8 cellular contexts compared by ENCODE assay signal in genomic region chr15:43370310-43370974, GRCh38. TPM values are rescaled to one million over a fixed set of nuclear protein-coding genes. Genes with fewer than 3 reads are reported as not detected.
A peak's percentile ranks its signal among the peaks of the same experiment; 100 is the strongest.
DNase-seq lines count a peak whose midpoint lies in the region; ATAC-seq and TF ChIP-seq lines count a peak whose summit lies in the region.

No MANE protein-coding gene starts in this region.

- H3K4me3 ChIP-seq in HUES64 (ENCODE audit: low read length) (peak overlapping the region; percentile 82), right atrium auricular region (peak overlapping the region; percentile 76 to 82), retinal pigment epithelial cell (ENCODE audit: low read length) (peak overlapping the region; percentile 82)

- peak; percentile 39 for ATAC-seq in GM19463 (IDR thresholded peaks at IDR 0.05; ENCODE audit: unreplicated experiment)
- peak; percentile 60 for ATAC-seq in activated naive CD8-positive, alpha-beta T cell treated with anti-CD3 and anti-CD28 coated beads, Interleukin-2, amount 50 U/mL, for 24 hours

- peaks cover 49% of the 10 kb centered on the region for H3K4me1 Mint-ChIP-seq in activated naive CD8-positive, alpha-beta T cell treated with anti-CD3 and anti-CD28 coated beads, Interleukin-2, amount 50 U/mL, for 24 hours

- H3K9me3 ChIP-seq in HUES64 (ENCODE audit: insufficient read depth, low read depth, low read length) (no peaks in the 10 kb centered on the region), right atrium auricular region (no peaks in the 10 kb centered on the region)

- DNase-seq in DMS53 (lab: John Stamatoyannopoulos, UW) (peak; percentile 69), right atrium auricular region (ENCODE audit: low spot score) (no peak), retinal pigment epithelial cell (ENCODE audit: low read depth) (no peak), DMS114 treated with DMSO at 0.1 percent for 48 hours (lab: John Stamatoyannopoulos, UW; ENCODE audit: unreplicated experiment) (no peak), NCI-H774 (lab: John Stamatoyannopoulos, UW) (no peak)
- DNase-seq in activated naive CD8-positive, alpha-beta T cell treated with anti-CD3 and anti-CD28 coated beads, Interleukin-2, amount 50 U/mL, for 24 hours, result peak; percentile 9

- peaks cover 12% of the 10 kb centered on the region for H3K4me1 ChIP-seq in HUES64 (ENCODE audit: insufficient read depth, low read length)
- H3K4me1 ChIP-seq in right atrium auricular region, result peaks cover 0 to 33% of the 10 kb centered on the region in 2 donors

- TF ChIP-seq CTCF in right atrium auricular region (IDR thresholded peaks at IDR 0.05) (no peak), retinal pigment epithelial cell (conservative IDR thresholded peaks at IDR 0.05; ENCODE audit: low read depth, low read length) (no peak)

- H3K27ac ChIP-seq in HUES64 (ENCODE audit: low read depth, low read length), result 0 out of 2 replicates have a peak overlapping the region, but pooled peaks have one; percentile 15
- peak overlapping the region; percentile 71 to 73 for H3K27ac ChIP-seq in right atrium auricular region

- H3K27me3 ChIP-seq in HUES64 (ENCODE audit: insufficient read depth, low read length) (no peaks in the 10 kb centered on the region), right atrium auricular region (no peaks in the 10 kb centered on the region)

- H3K9me3 Mint-ChIP-seq in activated naive CD8-positive, alpha-beta T cell treated with anti-CD3 and anti-CD28 coated beads, Interleukin-2, amount 50 U/mL, for 24 hours, result peaks cover 24% of the 10 kb centered on the region

- no peaks in the 10 kb centered on the region for H3K27me3 Mint-ChIP-seq in activated naive CD8-positive, alpha-beta T cell treated with anti-CD3 and anti-CD28 coated beads, Interleukin-2, amount 50 U/mL, for 24 hours

- peaks cover 33% of the 10 kb centered on the region for H3K36me3 ChIP-seq in HUES64 (ENCODE audit: insufficient read depth, low read length)
- peaks cover 21% of the 10 kb centered on the region for H3K36me3 ChIP-seq in right atrium auricular region

- peak overlapping the region; percentile 81 for H3K27ac Mint-ChIP-seq in activated naive CD8-positive, alpha-beta T cell treated with anti-CD3 and anti-CD28 coated beads, Interleukin-2, amount 50 U/mL, for 24 hours

- peak overlapping the region; percentile 90 for H3K4me3 Mint-ChIP-seq in activated naive CD8-positive, alpha-beta T cell treated with anti-CD3 and anti-CD28 coated beads, Interleukin-2, amount 50 U/mL, for 24 hours

- WGBS in HUES64, result 1% methylated on average over 45 of the region's 45 CpGs

- peaks cover 48% of the 10 kb centered on the region for H3K36me3 Mint-ChIP-seq in activated naive CD8-positive, alpha-beta T cell treated with anti-CD3 and anti-CD28 coated beads, Interleukin-2, amount 50 U/mL, for 24 hours (ENCODE audit: low read depth)

- H3K9ac ChIP-seq in HUES64 (ENCODE audit: low read depth, low read length), result peak overlapping the region; percentile 72

RNA-seq across cellular contexts. Expression of gene ZSCAN29, which starts 0.4 kb away (rescaled TPM):
- 26.0 TPM for polyA plus RNA-seq in HUES64 (2013, experiment 1 of 2)
- 26.8 TPM for polyA plus RNA-seq in HUES64 (2013, experiment 2 of 2)
- total RNA-seq in right atrium auricular region, result 10 to 100 TPM in 1 of 2 donors, 1 to 10 TPM in 1; 6.4 to 10.1 TPM

RNA-seq across cellular contexts. Expression of gene TUBGCP4, which starts 0.5 kb away (rescaled TPM):
- 12.9 TPM for polyA plus RNA-seq in HUES64 (2013, experiment 1 of 2)
- 14.8 TPM for polyA plus RNA-seq in HUES64 (2013, experiment 2 of 2)
- 1 to 10 TPM; 5.9 to 8.5 TPM for total RNA-seq in right atrium auricular region

RNA-seq across cellular contexts. Expression of gene LCMT2, which starts 40.1 kb away (rescaled TPM):
- 10.2 TPM for polyA plus RNA-seq in HUES64 (2013, experiment 1 of 2)
- polyA plus RNA-seq in HUES64 (2013, experiment 2 of 2), result 10.7 TPM
- 1 to 10 TPM; 4.4 to 8.6 TPM for total RNA-seq in right atrium auricular region

Comparison
In these comparisons a context has a peak if more than half of its experiments do, and no peak if none do; other contexts are left out.
1. DNase-seq: peak in DMS53 (single experiment) and activated naive CD8-positive, alpha-beta T cell treated with anti-CD3 and anti-CD28 coated beads, Interleukin-2, amount 50 U/mL, for 24 hours (single experiment); none in right atrium auricular region (single experiment), retinal pigment epithelial cell (single experiment), DMS114 treated with DMSO at 0.1 percent for 48 hours (single experiment) and NCI-H774 (single experiment).
2. Peak in every context shown above with its lines, with median percentiles within 50 percentile points of each other: H3K4me3 ChIP-seq.